Comparison of ENCODE assay signal across 10 cellular contexts in genomic region chr7:38330861-38331709, GRCh38.
DNase-seq lines count a peak whose midpoint lies in the region; ATAC-seq and TF ChIP-seq lines count a peak whose summit lies in the region.
"Had no signal": no experiment of that assay in that cellular context is flagged by ENCODE, and none has a peak within 500 bp of the region (broad histone marks: within the 10 kb centered on the region; RNA-seq: fewer than 3 reads in every experiment).

No MANE protein-coding gene starts in this region.

- DNase-seq in CD1c-positive myeloid dendritic cell (ENCODE audit: extremely low spot score) (peak; percentile 58), HEK293T (ENCODE audit: extremely low spot score) (peak; percentile 42), WTC11 (ENCODE audit: low spot score) (peak; percentile 83), iPS-NIHi11 (ENCODE audit: low spot score) (peak; percentile 70), HK-2 (ENCODE audit: unreplicated experiment) (no peak)
- DNase-seq: body of pancreas, T1000 had no signal

- POLR2A ChIA-PET in HEK293T (lab: Yijun Ruan, JAX) (no interaction called here), WTC11 (lab: Charles Lee) (interaction anchor here (1.2 kb wide), 1 partner anchor 115 kb away, joined by 4 read pairs; no protein-coding TSS in a partner anchor)

- peak overlapping the region; percentile 46 for H3K4me3 Mint-ChIP-seq in WTC11

- CTCF ChIA-PET in HEK293T (lab: Yijun Ruan, JAX) (interaction anchor here (0.7 to 1.8 kb wide), 6 partner anchors 9 to 122 kb away, joined by 3 to 10 read pairs (median 3); no protein-coding TSS in a partner anchor), WTC11 (lab: Charles Lee) (interaction anchor here (0.6 to 3.1 kb wide), 58 partner anchors 9 to 1023 kb away, joined by 3 to 69 read pairs (median 4); partner anchors contain the start of genes EPDR1, SFRP4 and STARD3NL)

- peak; percentile 26; the same call in 1 of the 2 replicates for TF ChIP-seq CTCF in WTC11 (IDR thresholded peaks at IDR 0.05)

- H3K9me3 Mint-ChIP-seq in WTC11: peaks cover 3% of the 10 kb centered on the region; the same call in 1 of the 2 replicates

- H3K4me1 Mint-ChIP-seq in WTC11: peaks cover 45% of the 10 kb centered on the region

- ATAC-seq in WTC11 (peak; percentile 91), HG03159 (IDR thresholded peaks at IDR 0.05; ENCODE audit: unreplicated experiment) (no peak), GM21825 (IDR thresholded peaks at IDR 0.05; ENCODE audit: unreplicated experiment) (no peak), GM19397 (IDR thresholded peaks at IDR 0.05; ENCODE audit: unreplicated experiment) (no peak)
- ATAC-seq: body of pancreas had no signal

- no peaks in the 10 kb centered on the region for H3K36me3 Mint-ChIP-seq in WTC11

- no peaks in the 10 kb centered on the region for H3K27me3 Mint-ChIP-seq in WTC11 (ENCODE audit: low read depth)

- H3K27ac Mint-ChIP-seq in WTC11: peak overlapping the region; percentile 75; the same call in 1 of the 2 replicates

TF ChIP-seq in HEK293T, 16 proteins besides CTCF, POLR2A, EP300 and RAD21:
- TF ChIP-seq, protein P1, sequence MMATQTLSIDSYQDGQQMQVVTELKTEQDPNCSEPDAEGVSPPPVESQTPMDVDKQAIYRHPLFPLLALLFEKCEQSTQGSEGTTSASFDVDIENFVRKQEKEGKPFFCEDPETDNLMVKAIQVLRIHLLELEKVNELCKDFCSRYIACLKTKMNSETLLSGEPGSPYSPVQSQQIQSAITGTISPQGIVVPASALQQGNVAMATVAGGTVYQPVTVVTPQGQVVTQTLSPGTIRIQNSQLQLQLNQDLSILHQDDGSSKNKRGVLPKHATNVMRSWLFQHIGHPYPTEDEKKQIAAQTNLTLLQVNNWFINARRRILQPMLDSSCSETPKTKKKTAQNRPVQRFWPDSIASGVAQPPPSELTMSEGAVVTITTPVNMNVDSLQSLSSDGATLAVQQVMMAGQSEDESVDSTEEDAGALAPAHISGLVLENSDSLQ (IDR thresholded peaks at IDR 0.05): no peak
- no peak for TF ChIP-seq TARDBP (IDR thresholded peaks at IDR 0.05)
- TF ChIP-seq CTBP1 (IDR thresholded peaks at IDR 0.05; ENCODE audit: borderline replicate concordance): no peak
TF ChIP-seq in HEK293T: peak in this region for 0.

TF ChIP-seq in WTC11, 78 proteins besides CTCF, POLR2A, EP300 and RAD21:
- TF ChIP-seq, protein P2, sequence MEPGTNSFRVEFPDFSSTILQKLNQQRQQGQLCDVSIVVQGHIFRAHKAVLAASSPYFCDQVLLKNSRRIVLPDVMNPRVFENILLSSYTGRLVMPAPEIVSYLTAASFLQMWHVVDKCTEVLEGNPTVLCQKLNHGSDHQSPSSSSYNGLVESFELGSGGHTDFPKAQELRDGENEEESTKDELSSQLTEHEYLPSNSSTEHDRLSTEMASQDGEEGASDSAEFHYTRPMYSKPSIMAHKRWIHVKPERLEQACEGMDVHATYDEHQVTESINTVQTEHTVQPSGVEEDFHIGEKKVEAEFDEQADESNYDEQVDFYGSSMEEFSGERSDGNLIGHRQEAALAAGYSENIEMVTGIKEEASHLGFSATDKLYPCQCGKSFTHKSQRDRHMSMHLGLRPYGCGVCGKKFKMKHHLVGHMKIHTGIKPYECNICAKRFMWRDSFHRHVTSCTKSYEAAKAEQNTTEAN (CRISPR knock-in tag; IDR thresholded peaks at IDR 0.05): no peak
- TF ChIP-seq ESRRA (CRISPR knock-in tag; IDR thresholded peaks at IDR 0.05; ENCODE audit: borderline replicate concordance) (no peak), RELA (CRISPR knock-in tag; IDR thresholded peaks at IDR 0.05; ENCODE audit: borderline replicate concordance) (no peak)
- TF ChIP-seq, protein P3, sequence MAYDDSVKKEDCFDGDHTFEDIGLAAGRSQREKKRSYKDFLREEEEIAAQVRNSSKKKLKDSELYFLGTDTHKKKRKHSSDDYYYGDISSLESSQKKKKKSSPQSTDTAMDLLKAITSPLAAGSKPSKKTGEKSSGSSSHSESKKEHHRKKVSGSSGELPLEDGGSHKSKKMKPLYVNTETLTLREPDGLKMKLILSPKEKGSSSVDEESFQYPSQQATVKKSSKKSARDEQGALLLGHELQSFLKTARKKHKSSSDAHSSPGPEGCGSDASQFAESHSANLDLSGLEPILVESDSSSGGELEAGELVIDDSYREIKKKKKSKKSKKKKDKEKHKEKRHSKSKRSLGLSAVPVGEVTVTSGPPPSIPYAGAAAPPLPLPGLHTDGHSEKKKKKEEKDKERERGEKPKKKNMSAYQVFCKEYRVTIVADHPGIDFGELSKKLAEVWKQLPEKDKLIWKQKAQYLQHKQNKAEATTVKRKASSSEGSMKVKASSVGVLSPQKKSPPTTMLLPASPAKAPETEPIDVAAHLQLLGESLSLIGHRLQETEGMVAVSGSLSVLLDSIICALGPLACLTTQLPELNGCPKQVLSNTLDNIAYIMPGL (CRISPR knock-in tag; IDR thresholded peaks at IDR 0.05): 0 out of 2 replicates have a peak, but pooled peaks have one; percentile 49
